Comparison of ENCODE assay signal across 18 cellular contexts in the genomic region with DNA sequence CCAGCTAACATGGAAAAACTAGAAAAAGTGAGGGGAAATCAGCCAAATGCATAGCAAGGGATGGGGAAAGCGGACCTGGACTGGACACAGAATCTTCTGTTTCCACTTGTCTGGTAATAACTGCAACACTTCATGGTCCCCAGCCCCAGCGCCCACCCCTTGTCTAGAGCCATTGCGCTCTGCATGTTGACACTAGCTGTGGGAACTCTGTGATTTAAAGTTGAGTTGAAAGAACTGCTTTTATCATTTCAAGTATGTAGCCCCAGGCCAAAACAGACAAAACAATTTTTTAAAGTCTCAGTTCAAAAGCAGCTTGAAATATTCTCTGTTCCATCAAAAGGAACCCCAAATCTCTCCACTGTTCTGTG.
A peak's percentile ranks its signal among the peaks of the same experiment; 100 is the strongest.
DNase-seq lines count a peak whose midpoint lies in the region; ATAC-seq and TF ChIP-seq lines count a peak whose summit lies in the region.
"Had no signal": no experiment of that assay in that cellular context is flagged by ENCODE, and none has a peak within 500 bp of the region (broad histone marks: within the 10 kb centered on the region; RNA-seq: fewer than 3 reads in every experiment).

No MANE protein-coding gene starts in this region.

- intact Hi-C loops in CD8-positive, alpha-beta T cell (cut with DNase I, micrococcal nuclease) = no loop called here
- intact Hi-C loops in prostate gland (cut with DNase I) (loop anchor here (10.0 kb wide), 1 partner anchor 139 kb away; no protein-coding TSS in a partner anchor), testis (cut with DNase I; ENCODE audit: low total_unique reads) (no loop called here)

- peaks cover 4% of the 10 kb centered on the region for H3K4me1 Mint-ChIP-seq in CD8-positive, alpha-beta T cell (ENCODE audit: low read depth)
- H3K4me1 Mint-ChIP-seq: activated CD4-positive, alpha-beta T cell treated with anti-CD3 and anti-CD28 coated beads for 36 hours; activated naive CD4-positive, alpha-beta T cell treated with anti-CD3 and anti-CD28 coated beads, Interleukin-2, amount 10 ng/mL, durations not matched to agents 7 days and 5 days had no signal

- no peak overlapping the region for H3K4me3 Mint-ChIP-seq in CD8-positive, alpha-beta T cell
- H3K4me3 Mint-ChIP-seq: activated CD4-positive, alpha-beta T cell treated with anti-CD3 and anti-CD28 coated beads for 36 hours; activated naive CD4-positive, alpha-beta T cell treated with anti-CD3 and anti-CD28 coated beads, Interleukin-2, amount 10 ng/mL, durations not matched to agents 7 days and 5 days had no signal

- H3K36me3 ChIP-seq in CD8-positive, alpha-beta T cell (ENCODE audit: insufficient read depth, low read length) = no peaks in the 10 kb centered on the region
- no peaks in the 10 kb centered on the region for H3K36me3 ChIP-seq in RWPE2 (ENCODE audit: low read depth)
- no peaks in the 10 kb centered on the region for H3K36me3 ChIP-seq in prostate gland
- no peaks in the 10 kb centered on the region for H3K36me3 ChIP-seq in testis (ENCODE audit: low read depth, missing control alignments)

- H3K9me3 Mint-ChIP-seq in CD8-positive, alpha-beta T cell = peaks cover 3% of the 10 kb centered on the region

- no peak for TF ChIP-seq POLR2A in prostate gland (IDR thresholded peaks at IDR 0.05)
- no peak for TF ChIP-seq POLR2A in testis (IDR thresholded peaks at IDR 0.05)

- no peaks in the 10 kb centered on the region for H3K27me3 Mint-ChIP-seq in CD8-positive, alpha-beta T cell (ENCODE audit: low read depth)
- H3K27me3 Mint-ChIP-seq: activated CD4-positive, alpha-beta T cell treated with anti-CD3 and anti-CD28 coated beads for 36 hours; activated naive CD4-positive, alpha-beta T cell treated with anti-CD3 and anti-CD28 coated beads, Interleukin-2, amount 10 ng/mL, durations not matched to agents 7 days and 5 days had no signal

- no peaks in the 10 kb centered on the region for H3K4me1 ChIP-seq in CD8-positive, alpha-beta T cell (ENCODE audit: insufficient read depth, low read length)
- H3K4me1 ChIP-seq in RWPE2 (ENCODE audit: insufficient read depth, poor library complexity, severe bottlenecking) (peaks cover 26% of the 10 kb centered on the region), prostate gland (replicated peaks) (no peaks in the 10 kb centered on the region), testis (peaks cover 3% of the 10 kb centered on the region)

- H3K36me3 Mint-ChIP-seq in CD8-positive, alpha-beta T cell = peaks cover 13% of the 10 kb centered on the region

- peak overlapping the region; percentile 63 for H3K27ac Mint-ChIP-seq in CD8-positive, alpha-beta T cell
- H3K27ac Mint-ChIP-seq: activated CD4-positive, alpha-beta T cell treated with anti-CD3 and anti-CD28 coated beads for 36 hours; activated naive CD4-positive, alpha-beta T cell treated with anti-CD3 and anti-CD28 coated beads, Interleukin-2, amount 10 ng/mL, durations not matched to agents 7 days and 5 days had no signal

- no peaks in the 10 kb centered on the region for H3K9me3 ChIP-seq in CD8-positive, alpha-beta T cell (ENCODE audit: low read length)
- no peaks in the 10 kb centered on the region for H3K9me3 ChIP-seq in RWPE2 (ENCODE audit: severe bottlenecking)
- H3K9me3 ChIP-seq in prostate gland = no peaks in the 10 kb centered on the region
- H3K9me3 ChIP-seq in testis = no peaks in the 10 kb centered on the region

- no peak for TF ChIP-seq CTCF in CD8-positive, alpha-beta T cell (IDR thresholded peaks at IDR 0.05)
- TF ChIP-seq CTCF in RWPE2 (IDR thresholded peaks at IDR 0.05; ENCODE audit: poor library complexity, severe bottlenecking) (no peak), prostate gland (IDR thresholded peaks at IDR 0.05) (no peak), testis (IDR thresholded peaks at IDR 0.05) (no peak)

- no peak overlapping the region for H3K27ac ChIP-seq in CD8-positive, alpha-beta T cell (ENCODE audit: low read depth, low read length)
- peak overlapping the region; percentile 79 for H3K27ac ChIP-seq in RWPE2 (ENCODE audit: poor library complexity, severe bottlenecking)
- peak overlapping the region; percentile 4 to 27 for H3K27ac ChIP-seq in prostate gland
- peak overlapping the region in 1 of 2 donors; percentile 73 for H3K27ac ChIP-seq in testis

- no peak overlapping the region for H3K4me3 ChIP-seq in CD8-positive, alpha-beta T cell (ENCODE audit: low read depth, low read length)
- no peak overlapping the region for H3K4me3 ChIP-seq in RWPE2 (ENCODE audit: severe bottlenecking)
- no peak overlapping the region for H3K4me3 ChIP-seq in prostate gland
- no peak overlapping the region for H3K4me3 ChIP-seq in testis
- H3K4me3 ChIP-seq: lung had no signal

- POLR2A ChIA-PET in CD8-positive, alpha-beta T cell (lab: Charles Lee) = no interaction called here

- CTCF ChIA-PET in CD8-positive, alpha-beta T cell (lab: Charles Lee) = no interaction called here

- WGBS in prostate gland = 41% methylated on average over 3 of the region's 3 CpGs
- WGBS in testis, 2 donors = 55 to 66% methylated on average over 3 of the region's 3 CpGs

- no peak for ATAC-seq in CD8-positive, alpha-beta T cell
- 0 out of 3 replicates have a peak, but pooled peaks have one; percentile 4 for ATAC-seq in RWPE2 (ENCODE audit: low read depth)
- ATAC-seq in HG03108 (IDR thresholded peaks at IDR 0.05; ENCODE audit: unreplicated experiment) = no peak
- ATAC-seq: activated CD4-positive, alpha-beta T cell treated with anti-CD3 and anti-CD28 coated beads for 36 hours had no signal

- H3K27me3 ChIP-seq in CD8-positive, alpha-beta T cell (ENCODE audit: insufficient read depth, low read length) = no peaks in the 10 kb centered on the region
- H3K27me3 ChIP-seq in RWPE2 (ENCODE audit: insufficient read depth, poor library complexity, severe bottlenecking) (no peaks in the 10 kb centered on the region), prostate gland (replicated peaks; ENCODE audit: insufficient read depth) (no peaks in the 10 kb centered on the region), testis (no peaks in the 10 kb centered on the region)

- DNase-seq in CD8-positive, alpha-beta T cell = no peak
- DNase-seq in RWPE2 (ENCODE audit: low spot score) (no peak), foreskin melanocyte (peak; percentile 51), prostate gland (ENCODE audit: low spot score) (no peak), testis (no peak), NCI-H524 (lab: John Stamatoyannopoulos, UW) (no peak)
- no peak for DNase-seq in activated CD4-positive, alpha-beta T cell treated with anti-CD3 and anti-CD28 coated beads for 48 hours
- DNase-seq: activated CD4-positive, alpha-beta T cell treated with anti-CD3 and anti-CD28 coated beads for 36 hours; activated naive CD4-positive, alpha-beta T cell treated with anti-CD3 and anti-CD28 coated beads, Interleukin-2, amount 10 ng/mL, durations not matched to agents 7 days and 5 days; COR-L47; effector CD8-positive, alpha-beta T cell; foreskin fibroblast; HCEC 1CT; NCI-H2081 treated with DMSO at 0.1 percent for 48 hours; SHP77 treated with DMSO at 0.1 percent for 48 hours; T1000 had no signal
